Comparison of ENCODE assay signal across 9 cellular contexts in the genomic region with DNA sequence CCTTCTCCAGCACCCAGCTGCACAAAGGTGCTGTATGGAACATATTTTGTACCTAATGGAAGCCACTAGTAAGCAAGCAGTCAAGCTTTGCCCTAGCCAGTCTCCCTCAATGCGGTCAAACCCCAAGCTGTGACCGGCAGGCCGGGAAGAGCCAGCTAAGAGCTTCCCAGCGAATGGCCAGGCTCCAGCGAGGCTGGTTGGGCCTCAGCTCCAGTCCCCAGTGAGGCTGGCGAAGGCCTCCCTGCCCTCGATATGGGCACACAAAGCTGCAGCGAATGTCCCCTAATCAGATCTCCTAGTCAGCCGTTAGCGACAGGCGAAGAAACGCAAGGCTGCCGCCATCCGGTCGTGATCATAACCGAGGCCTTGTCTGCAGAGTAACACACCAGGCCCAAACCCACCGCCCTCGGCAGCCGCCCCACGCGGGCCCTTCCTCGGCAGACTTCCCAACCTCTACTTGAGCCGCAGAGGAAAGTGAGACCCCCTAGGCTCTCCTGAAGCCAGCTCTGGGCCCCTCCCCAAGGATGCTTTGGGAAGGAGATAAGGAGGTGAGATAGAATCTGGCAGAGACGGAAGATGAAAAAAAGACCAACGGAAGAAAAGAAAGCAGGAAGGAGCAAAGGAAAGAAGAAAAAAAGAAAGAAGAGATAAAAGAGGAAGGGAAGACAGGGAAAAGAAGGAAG. TPM values are rescaled to one million over a fixed set of nuclear protein-coding genes. Genes with fewer than 3 reads are reported as not detected.
DNase-seq lines count a peak whose midpoint lies in the region; ATAC-seq and TF ChIP-seq lines count a peak whose summit lies in the region.
"Had no signal": no experiment of that assay in that cellular context is flagged by ENCODE, and none has a peak within 500 bp of the region (broad histone marks: within the 10 kb centered on the region; RNA-seq: fewer than 3 reads in every experiment).

No MANE protein-coding gene starts in this region.

- H3K36me3 Mint-ChIP-seq in activated CD4-positive, alpha-beta T cell treated with anti-CD3 and anti-CD28 coated beads, Interleukin-2, amount 10 ng/mL, durations not matched to agents 7 days and 5 days (ENCODE audit: low read depth), result peaks cover 8% of the 10 kb centered on the region
- H3K36me3 Mint-ChIP-seq in glutamatergic neuron (ENCODE audit: unreplicated experiment), result peaks cover 4% of the 10 kb centered on the region

- peaks cover 75% of the 10 kb centered on the region for H3K27me3 Mint-ChIP-seq in activated CD4-positive, alpha-beta T cell treated with anti-CD3 and anti-CD28 coated beads, Interleukin-2, amount 10 ng/mL, durations not matched to agents 7 days and 5 days
- H3K27me3 Mint-ChIP-seq in glutamatergic neuron (ENCODE audit: unreplicated experiment), result peaks cover 49% of the 10 kb centered on the region

- H3K9me3 ChIP-seq in thymus (ENCODE audit: control insufficient read depth), result no peaks in the 10 kb centered on the region

- POLR2A ChIA-PET in activated CD4-positive, alpha-beta T cell treated with anti-CD3 and anti-CD28 coated beads, Interleukin-2, amount 10 ng/mL, durations not matched to agents 7 days and 5 days (lab: Charles Lee), result no interaction called here

- WGBS in thymus, result 2% methylated on average over 25 of the region's 25 CpGs

- CTCF ChIA-PET in activated CD4-positive, alpha-beta T cell treated with anti-CD3 and anti-CD28 coated beads, Interleukin-2, amount 10 ng/mL, durations not matched to agents 7 days and 5 days (lab: Charles Lee), result interaction anchor here (0.9 to 1.6 kb wide), 5 partner anchors 11 to 31 kb away, joined by 3 to 7 read pairs (median 4); a partner anchor contains a TSS

- peak overlapping the region; percentile 30 for H3K4me3 Mint-ChIP-seq in activated CD4-positive, alpha-beta T cell treated with anti-CD3 and anti-CD28 coated beads, Interleukin-2, amount 10 ng/mL, durations not matched to agents 7 days and 5 days
- H3K4me3 Mint-ChIP-seq in glutamatergic neuron (ENCODE audit: unreplicated experiment), result peak overlapping the region; percentile 5

- no peak for TF ChIP-seq CTCF in glutamatergic neuron (IDR thresholded peaks at IDR 0.05; ENCODE audit: partially characterized antibody, unreplicated experiment)

- DNase-seq in activated CD4-positive, alpha-beta T cell treated with anti-CD3 and anti-CD28 coated beads, Interleukin-2, amount 10 ng/mL, durations not matched to agents 7 days and 5 days, result no peak
- no peak for DNase-seq in activated CD4-positive, alpha-beta T cell treated with anti-CD3 and anti-CD28 coated beads for 1 hour
- DNase-seq in NCI-H69 (lab: John Stamatoyannopoulos, UW) (peak; percentile 70), glutamatergic neuron (peak; percentile 48), left lobe of liver (ENCODE audit: low spot score) (no peak), COLO829 (ENCODE audit: low spot score) (no peak), NCI-H2196 (lab: John Stamatoyannopoulos, UW; ENCODE audit: unreplicated experiment) (no peak)

- no peak for ATAC-seq in left lobe of liver

- H3K27ac ChIP-seq in thymus (ENCODE audit: low read depth), result peak overlapping the region; percentile 19
- H3K27ac ChIP-seq: upper lobe of left lung had no signal

- H3K36me3 ChIP-seq in thymus (ENCODE audit: control insufficient read depth, insufficient read depth), result peaks cover 2% of the 10 kb centered on the region
- H3K36me3 ChIP-seq: upper lobe of left lung had no signal

- peak overlapping the region; percentile 54 for H3K4me3 ChIP-seq in thymus (ENCODE audit: low read length)

- H3K4me1 Mint-ChIP-seq in activated CD4-positive, alpha-beta T cell treated with anti-CD3 and anti-CD28 coated beads, Interleukin-2, amount 10 ng/mL, durations not matched to agents 7 days and 5 days, result peaks cover 13% of the 10 kb centered on the region
- peaks cover 2% of the 10 kb centered on the region for H3K4me1 Mint-ChIP-seq in glutamatergic neuron (ENCODE audit: low read depth, unreplicated experiment)

- H3K27me3 ChIP-seq in thymus (ENCODE audit: control insufficient read depth, insufficient read depth), result peaks cover 47% of the 10 kb centered on the region

- peak overlapping the region; percentile 13 for H3K27ac Mint-ChIP-seq in activated CD4-positive, alpha-beta T cell treated with anti-CD3 and anti-CD28 coated beads, Interleukin-2, amount 10 ng/mL, durations not matched to agents 7 days and 5 days
- H3K27ac Mint-ChIP-seq in glutamatergic neuron (ENCODE audit: unreplicated experiment), result no peak overlapping the region

- peaks cover 48% of the 10 kb centered on the region for H3K4me1 ChIP-seq in thymus (ENCODE audit: control insufficient read depth, insufficient read depth, low read length)

- no peaks in the 10 kb centered on the region for H3K9me3 Mint-ChIP-seq in activated CD4-positive, alpha-beta T cell treated with anti-CD3 and anti-CD28 coated beads, Interleukin-2, amount 10 ng/mL, durations not matched to agents 7 days and 5 days
- H3K9me3 Mint-ChIP-seq in glutamatergic neuron (ENCODE audit: unreplicated experiment), result peaks cover 20% of the 10 kb centered on the region

RNA-seq across cellular contexts. Expression of a gene that starts 3.1 kb away (rescaled TPM):
- not detected for total RNA-seq in activated CD4-positive, alpha-beta T cell treated with anti-CD3 and anti-CD28 coated beads, Interleukin-2, amount 10 ng/mL, durations not matched to agents 7 days and 5 days
- not detected for total RNA-seq in glutamatergic neuron (ENCODE audit: unreplicated experiment)
- polyA plus RNA-seq in thymus, result 4.9 TPM
- not detected for total RNA-seq in left lobe of liver

RNA-seq across cellular contexts. Expression of a gene that starts 5.7 kb away (rescaled TPM):
- not detected for total RNA-seq in activated CD4-positive, alpha-beta T cell treated with anti-CD3 and anti-CD28 coated beads, Interleukin-2, amount 10 ng/mL, durations not matched to agents 7 days and 5 days
- total RNA-seq in glutamatergic neuron (ENCODE audit: unreplicated experiment) (not detected), left lobe of liver (0.10 TPM)
- polyA plus RNA-seq in thymus, result 3.5 TPM

RNA-seq across cellular contexts. Expression of a gene that starts 11.9 kb away (rescaled TPM):
- not detected for total RNA-seq in activated CD4-positive, alpha-beta T cell treated with anti-CD3 and anti-CD28 coated beads, Interleukin-2, amount 10 ng/mL, durations not matched to agents 7 days and 5 days
- total RNA-seq in glutamatergic neuron (ENCODE audit: unreplicated experiment), result not detected
- polyA plus RNA-seq in thymus, result 0.41 TPM
- total RNA-seq in left lobe of liver, result not detected

RNA-seq across cellular contexts. Expression of a gene that starts 16.0 kb away (rescaled TPM):
- total RNA-seq in activated CD4-positive, alpha-beta T cell treated with anti-CD3 and anti-CD28 coated beads, Interleukin-2, amount 10 ng/mL, durations not matched to agents 7 days and 5 days, result not detected
- total RNA-seq in glutamatergic neuron (ENCODE audit: unreplicated experiment) (not detected), left lobe of liver (0.30 TPM)
- 5.5 TPM for polyA plus RNA-seq in thymus

RNA-seq across cellular contexts. Expression of a gene that starts 16.6 kb away (rescaled TPM):
- total RNA-seq in activated CD4-positive, alpha-beta T cell treated with anti-CD3 and anti-CD28 coated beads, Interleukin-2, amount 10 ng/mL, durations not matched to agents 7 days and 5 days, result not detected
- total RNA-seq in glutamatergic neuron (ENCODE audit: unreplicated experiment) (not detected), left lobe of liver (not detected)
- polyA plus RNA-seq in thymus, result under 0.01 TPM
- total RNA-seq: upper lobe of left lung had no signal

Comparison
In these comparisons a context has a peak if more than half of its experiments do, and no peak if none do; other contexts are left out.
1. DNase-seq: peak in NCI-H69 (single experiment) and glutamatergic neuron (single experiment); none in activated CD4-positive, alpha-beta T cell treated with anti-CD3 and anti-CD28 coated beads, Interleukin-2, amount 10 ng/mL, durations not matched to agents 7 days and 5 days (single experiment), activated CD4-positive, alpha-beta T cell treated with anti-CD3 and anti-CD28 coated beads for 1 hour (single experiment), left lobe of liver (single experiment), COLO829 (single experiment) and NCI-H2196 (single experiment).